Comparison of ENCODE assay signal across 14 cellular contexts in the genomic region with DNA sequence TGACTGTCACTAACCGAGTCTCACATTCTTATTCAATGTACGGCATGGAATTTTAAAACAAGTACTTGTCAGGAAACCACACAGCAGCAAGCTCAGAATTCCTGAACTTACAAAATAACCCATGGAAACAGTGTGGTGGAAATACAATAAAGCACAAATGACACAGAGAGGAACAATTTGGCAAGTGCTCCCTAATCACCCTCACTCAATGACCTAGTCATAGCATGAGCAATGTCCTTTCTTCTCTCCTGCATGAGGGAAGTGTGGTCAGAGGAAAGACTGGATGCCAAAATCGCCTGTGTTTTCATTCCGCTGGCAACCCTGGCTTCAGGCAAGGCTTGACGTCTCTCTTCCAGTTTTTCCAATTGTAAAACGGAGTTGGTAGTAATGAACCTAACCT.
DNase-seq lines count a peak whose midpoint lies in the region; ATAC-seq and TF ChIP-seq lines count a peak whose summit lies in the region.
"Had no signal": no experiment of that assay in that cellular context is flagged by ENCODE, and none has a peak within 500 bp of the region (broad histone marks: within the 10 kb centered on the region; RNA-seq: fewer than 3 reads in every experiment).

No MANE protein-coding gene starts in this region.

- no peak overlapping the region for H3K18ac ChIP-seq in mesenchymal stem cell (ENCODE audit: low read depth in 1 of 2, low read length in 2 of 2)

- H3K27me3 ChIP-seq in mesenchymal stem cell (ENCODE audit: control insufficient read depth in 1 of 2, insufficient read depth in 1 of 2, low read length in 2 of 2) (no peaks in the 10 kb centered on the region), SJCRH30 (no peaks in the 10 kb centered on the region)
- H3K27me3 ChIP-seq: BLaER1 treated with 17β-estradiol and CSF1 and Interleukin-3, amounts not matched to agents 10 nM and 100 nM had no signal

- no peak overlapping the region for H2AFZ ChIP-seq in mesenchymal stem cell (ENCODE audit: low read depth, low read length)

- H3K4me1 ChIP-seq in mesenchymal stem cell (ENCODE audit: control insufficient read depth, insufficient read depth, low read depth, low read length): no peaks in the 10 kb centered on the region
- H3K4me1 ChIP-seq in SJCRH30: peaks cover under 1% of the 10 kb centered on the region; the same call in 1 of the 2 replicates

- no peak overlapping the region for H2BK15ac ChIP-seq in mesenchymal stem cell (ENCODE audit: low read depth, poor library complexity, severe bottlenecking)

- 61% methylated on average over 5 of the region's 6 CpGs for WGBS in mesenchymal stem cell

- H3K4me2 ChIP-seq in mesenchymal stem cell (ENCODE audit: low read length, poor library complexity, severe bottlenecking): no peak overlapping the region
- H3K4me2 ChIP-seq: BLaER1 treated with 17β-estradiol and CSF1 and Interleukin-3, amounts not matched to agents 10 nM and 100 nM had no signal

- peak overlapping the region; percentile 72 for H3K9ac ChIP-seq in mesenchymal stem cell (ENCODE audit: low read length)
- H3K9ac ChIP-seq: BLaER1 treated with 17β-estradiol and CSF1 and Interleukin-3, amounts not matched to agents 10 nM and 100 nM had no signal

- H3K79me1 ChIP-seq in mesenchymal stem cell (replicated peaks; ENCODE audit: low read length, poor library complexity, severe bottlenecking): no peaks in the 10 kb centered on the region

- H3K23ac ChIP-seq in mesenchymal stem cell (ENCODE audit: low read length in 2 of 2): no peak overlapping the region

- DNase-seq in AG09319 (ENCODE audit: extremely low read depth, low read depth) (peak; percentile 87), NCI-H226 (peak; percentile 2), dedifferentiated amniotic fluid mesenchymal stem cell (ENCODE audit: extremely low spot score) (peak; percentile 90), mesenchymal stem cell (peak; percentile 68), Right ventricle myocardium superior (no peak), SJCRH30 (no peak), 8988T (no peak)
- DNase-seq: activated CD8-positive, alpha-beta T cell treated with anti-CD3 and anti-CD28 coated beads for 36 hours; effector CD4-positive, alpha-beta T cell; NCI-H524; stimulated activated CD4-positive, alpha-beta T cell treated with anti-CD3 and anti-CD28 coated beads, Interleukin-2, amount 100 ng/mL, for 24 hours; stimulated activated naive CD8-positive, alpha-beta T cell treated with anti-CD3 and anti-CD28 coated beads, Interleukin-15, amount 100 ng/mL, for 72 hours had no signal

- no peak overlapping the region for H2BK12ac ChIP-seq in mesenchymal stem cell (ENCODE audit: low read length in 2 of 2)

- H2AK5ac ChIP-seq in mesenchymal stem cell (ENCODE audit: low read length, severe bottlenecking): no peak overlapping the region

- H4K8ac ChIP-seq in mesenchymal stem cell (ENCODE audit: low read length): no peak overlapping the region

- H4K91ac ChIP-seq in mesenchymal stem cell (ENCODE audit: low read length): no peak overlapping the region

- H3K36me3 ChIP-seq in mesenchymal stem cell (ENCODE audit: control insufficient read depth in 1 of 2, insufficient read depth in 2 of 2, low read depth in 1 of 2, low read length in 2 of 2): peaks cover 5 to 42% of the 10 kb centered on the region in 2 experiments
- H3K36me3 ChIP-seq in SJCRH30: peaks cover 18% of the 10 kb centered on the region
- H3K36me3 ChIP-seq: BLaER1 treated with 17β-estradiol and CSF1 and Interleukin-3, amounts not matched to agents 10 nM and 100 nM had no signal

- H3K4ac ChIP-seq in mesenchymal stem cell (ENCODE audit: low read depth in 1 of 2, low read length in 2 of 2): no peak overlapping the region

- no peak for TF ChIP-seq CTCF in AG09319 (IDR thresholded peaks at IDR 0.05; ENCODE audit: low read depth, low read length)

- no peak overlapping the region for H3K14ac ChIP-seq in mesenchymal stem cell (ENCODE audit: low read length in 2 of 2)

- intact Hi-C loops in Right ventricle myocardium superior (cut with DNase I): no loop called here

- H3K27ac ChIP-seq in mesenchymal stem cell (ENCODE audit: low read length, poor library complexity, severe bottlenecking) (no peak overlapping the region), SJCRH30 (no peak overlapping the region)
- H3K27ac ChIP-seq: BLaER1 treated with 17β-estradiol and CSF1 and Interleukin-3, amounts not matched to agents 10 nM and 100 nM had no signal

- no peak overlapping the region for H2BK5ac ChIP-seq in mesenchymal stem cell (ENCODE audit: low read depth, low read length, poor library complexity, severe bottlenecking)

- H3K9me3 ChIP-seq in mesenchymal stem cell (ENCODE audit: control insufficient read depth, low read length) (no peaks in the 10 kb centered on the region), SJCRH30 (replicated peaks) (no peaks in the 10 kb centered on the region)
- H3K9me3 ChIP-seq: BLaER1 treated with 17β-estradiol and CSF1 and Interleukin-3, amounts not matched to agents 10 nM and 100 nM had no signal

- H3K4me3 ChIP-seq in mesenchymal stem cell (ENCODE audit: insufficient read depth in 1 of 2, low read depth in 1 of 2, low read length in 2 of 2): peak overlapping the region in 1 of 2 experiments; percentile 10
- H3K4me3 ChIP-seq in SJCRH30: no peak overlapping the region
- H3K4me3 ChIP-seq: BLaER1 treated with 17β-estradiol and CSF1 and Interleukin-3, amounts not matched to agents 10 nM and 100 nM had no signal

- ATAC-seq in Right ventricle myocardium superior (ENCODE audit: poor library complexity) (no peak), HG03108 (IDR thresholded peaks at IDR 0.05; ENCODE audit: unreplicated experiment) (no peak)
- ATAC-seq: activated CD8-positive, alpha-beta T cell treated with anti-CD3 and anti-CD28 coated beads for 36 hours; stimulated activated naive CD8-positive, alpha-beta T cell treated with anti-CD3 and anti-CD28 coated beads, Interleukin-15, amount 100 ng/mL, for 72 hours had no signal

- no peak overlapping the region for H2BK120ac ChIP-seq in mesenchymal stem cell (ENCODE audit: low read depth, low read length)

Comparison
In these comparisons a context has a peak if more than half of its experiments do, and no peak if none do; other contexts are left out.
1. DNase-seq: peak in AG09319 (single experiment), NCI-H226 (single experiment), dedifferentiated amniotic fluid mesenchymal stem cell (single experiment) and mesenchymal stem cell (single experiment); none in Right ventricle myocardium superior (single experiment), SJCRH30 (0 of 2) and 8988T (single experiment).